Comparison of ENCODE assay signal across 12 cellular contexts in the genomic region with DNA sequence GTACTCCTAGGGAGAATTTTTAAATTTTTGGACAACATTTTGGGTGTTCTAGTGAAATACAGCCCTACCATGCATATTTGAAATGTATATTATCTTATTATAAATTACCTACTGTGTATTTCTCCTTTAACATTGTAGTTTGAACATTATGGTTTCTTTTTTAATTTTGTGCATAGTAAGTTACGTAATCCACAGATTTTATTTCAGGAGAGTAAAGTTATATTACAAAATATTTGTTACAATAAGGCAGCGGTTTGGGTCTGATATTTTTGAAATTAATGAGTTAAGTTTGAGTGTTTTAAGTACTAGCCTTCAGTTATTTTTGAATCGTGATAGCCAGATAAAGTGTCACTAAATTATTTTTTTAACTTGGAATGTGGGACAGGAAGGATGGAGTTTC. TPM values are rescaled to one million over a fixed set of nuclear protein-coding genes. Genes with fewer than 3 reads are reported as not detected.
DNase-seq lines count a peak whose midpoint lies in the region; ATAC-seq and TF ChIP-seq lines count a peak whose summit lies in the region.
"Had no signal": no experiment of that assay in that cellular context is flagged by ENCODE, and none has a peak within 500 bp of the region (broad histone marks: within the 10 kb centered on the region; RNA-seq: fewer than 3 reads in every experiment).

No MANE protein-coding gene starts in this region.

- H3K4me3 Mint-ChIP-seq in stimulated activated naive CD8-positive, alpha-beta T cell treated with anti-CD3 and anti-CD28 coated beads, Interleukin-15, Interleukin-2, amounts not matched to agents 100 ng/mL and 50 ng/mL, for 24 hours, result peak overlapping the region; percentile 2
- no peak overlapping the region for H3K4me3 Mint-ChIP-seq in stimulated activated naive CD8-positive, alpha-beta T cell treated with anti-CD3 and anti-CD28 coated beads, Interleukin-15, amount 100 ng/mL, for 72 hours

- TF ChIP-seq CTCF in heart right ventricle (IDR thresholded peaks at IDR 0.05), result no peak

- H3K4me1 ChIP-seq in adipocyte (ENCODE audit: control insufficient read depth, insufficient read depth, low read length) (peaks cover 17% of the 10 kb centered on the region), mesodermal cell (ENCODE audit: control insufficient read depth, insufficient read depth, low read length, poor library complexity, severe bottlenecking) (peaks cover 3% of the 10 kb centered on the region), heart right ventricle (peaks cover 0 to 18% (median 7%) of the 10 kb centered on the region in 9 donors)
- H3K4me1 ChIP-seq: adrenal gland had no signal

- H3K27ac ChIP-seq in mesodermal cell (ENCODE audit: low read depth, low read length, severe bottlenecking) (no peak overlapping the region), heart right ventricle (peak overlapping the region in 1 of 10 donors; percentile 89)
- H3K27ac ChIP-seq: neutrophil had no signal

- H3K36me3 ChIP-seq in adipocyte (ENCODE audit: control insufficient read depth, insufficient read depth, low read length, severe bottlenecking), result no peaks in the 10 kb centered on the region
- no peaks in the 10 kb centered on the region for H3K36me3 ChIP-seq in mesodermal cell (ENCODE audit: control insufficient read depth, insufficient read depth, low read length)
- H3K36me3 ChIP-seq in heart right ventricle, result no peaks in the 10 kb centered on the region
- H3K36me3 ChIP-seq: adrenal gland, neutrophil had no signal

- intact Hi-C loops in heart right ventricle (cut with DNase I), result loop anchor here in 8 of 10 donors (5.0 to 10.0 kb wide), 10 partner anchors 244 to 1371 kb away; a partner anchor contains a TSS

- peaks cover 10% of the 10 kb centered on the region for H3K4me1 Mint-ChIP-seq in stimulated activated naive CD8-positive, alpha-beta T cell treated with anti-CD3 and anti-CD28 coated beads, Interleukin-15, Interleukin-2, amounts not matched to agents 100 ng/mL and 50 ng/mL, for 24 hours (ENCODE audit: low read depth)
- H3K4me1 Mint-ChIP-seq in stimulated activated naive CD8-positive, alpha-beta T cell treated with anti-CD3 and anti-CD28 coated beads, Interleukin-15, amount 100 ng/mL, for 72 hours, result peaks cover 14% of the 10 kb centered on the region

- peaks cover 47% of the 10 kb centered on the region for H3K27me3 Mint-ChIP-seq in stimulated activated naive CD8-positive, alpha-beta T cell treated with anti-CD3 and anti-CD28 coated beads, Interleukin-15, Interleukin-2, amounts not matched to agents 100 ng/mL and 50 ng/mL, for 24 hours
- H3K27me3 Mint-ChIP-seq in stimulated activated naive CD8-positive, alpha-beta T cell treated with anti-CD3 and anti-CD28 coated beads, Interleukin-15, amount 100 ng/mL, for 72 hours, result peaks cover 49% of the 10 kb centered on the region

- no peak for DNase-seq in stimulated activated naive CD8-positive, alpha-beta T cell treated with anti-CD3 and anti-CD28 coated beads, Interleukin-15, amount 100 ng/mL, for 72 hours
- DNase-seq in adipocyte (ENCODE audit: low read depth) (peak; percentile 12), DMS79 treated with DMSO at 0.1 percent for 48 hours (lab: John Stamatoyannopoulos, UW) (no peak), heart right ventricle (no peak), ACHN (no peak)
- DNase-seq in activated naive CD4-positive, alpha-beta T cell treated with anti-CD3 and anti-CD28 coated beads, Interleukin-2, amount 50 U/mL, for 72 hours (ENCODE audit: low spot score in 2 of 2), result no peak
- DNase-seq: activated CD4-positive, alpha-beta T cell treated with anti-CD3 and anti-CD28 coated beads for 4 hours; hippocampal formation had no signal

- H3K9me3 ChIP-seq in adipocyte (ENCODE audit: control insufficient read depth, low read length), result peaks cover 5% of the 10 kb centered on the region
- H3K9me3 ChIP-seq in mesodermal cell (ENCODE audit: control insufficient read depth, low read length), result peaks cover 7% of the 10 kb centered on the region
- H3K9me3 ChIP-seq in heart right ventricle, result peaks cover 0 to 26% (median 11%) of the 10 kb centered on the region in 11 donors
- H3K9me3 ChIP-seq: adrenal gland, neutrophil had no signal

- H3K4me3 ChIP-seq in adipocyte (ENCODE audit: low read length) (no peak overlapping the region), mesodermal cell (ENCODE audit: extremely low read depth, insufficient read depth, low read length, poor library complexity, severe bottlenecking) (peak overlapping the region; percentile 62), heart right ventricle (peak overlapping the region in 3 of 10 donors; percentile 71 to 75 (median 72))

- in situ Hi-C loops in ACHN (cut with HindIII; ENCODE audit: low pct_ligation_motif_present, low pct_unique_long_range_greater_than_20kb, low sequenced_read_pairs), result no loop called here

- H3K36me3 Mint-ChIP-seq in stimulated activated naive CD8-positive, alpha-beta T cell treated with anti-CD3 and anti-CD28 coated beads, Interleukin-15, Interleukin-2, amounts not matched to agents 100 ng/mL and 50 ng/mL, for 24 hours (ENCODE audit: low read depth), result peaks cover 9% of the 10 kb centered on the region
- H3K36me3 Mint-ChIP-seq in activated naive CD4-positive, alpha-beta T cell treated with anti-CD3 and anti-CD28 coated beads, Interleukin-2, amount 50 U/mL, for 72 hours, result peaks cover 4 to 15% of the 10 kb centered on the region in 2 donors

- no peak for ATAC-seq in stimulated activated naive CD8-positive, alpha-beta T cell treated with anti-CD3 and anti-CD28 coated beads, Interleukin-15, amount 100 ng/mL, for 72 hours
- ATAC-seq in heart right ventricle, result no peak
- no peak for ATAC-seq in activated naive CD4-positive, alpha-beta T cell treated with anti-CD3 and anti-CD28 coated beads, Interleukin-2, amount 50 U/mL, for 72 hours

- no peak overlapping the region for H3K9ac ChIP-seq in adipocyte (ENCODE audit: low read length)

- H3K27ac Mint-ChIP-seq in stimulated activated naive CD8-positive, alpha-beta T cell treated with anti-CD3 and anti-CD28 coated beads, Interleukin-15, Interleukin-2, amounts not matched to agents 100 ng/mL and 50 ng/mL, for 24 hours, result no peak overlapping the region
- H3K27ac Mint-ChIP-seq in stimulated activated naive CD8-positive, alpha-beta T cell treated with anti-CD3 and anti-CD28 coated beads, Interleukin-15, amount 100 ng/mL, for 72 hours, result no peak overlapping the region
- no peak overlapping the region for H3K27ac Mint-ChIP-seq in activated naive CD4-positive, alpha-beta T cell treated with anti-CD3 and anti-CD28 coated beads, Interleukin-2, amount 50 U/mL, for 72 hours

- no peaks in the 10 kb centered on the region for H3K27me3 ChIP-seq in adipocyte (replicated peaks; ENCODE audit: control insufficient read depth, insufficient read depth, low read length)
- H3K27me3 ChIP-seq in heart right ventricle, result peaks cover 0 to 8% (median 0%) of the 10 kb centered on the region in 7 donors
- H3K27me3 ChIP-seq: adrenal gland had no signal

- WGBS in mesodermal cell (ENCODE audit: insufficient coverage in 2 of 2), 2 experiments, result 100% methylated on average over 1 of the region's 3 CpGs
- 55 to 62% methylated on average over 3 of the region's 3 CpGs for WGBS in heart right ventricle, 2 donors

- peaks cover 13% of the 10 kb centered on the region for H3K9me3 Mint-ChIP-seq in stimulated activated naive CD8-positive, alpha-beta T cell treated with anti-CD3 and anti-CD28 coated beads, Interleukin-15, Interleukin-2, amounts not matched to agents 100 ng/mL and 50 ng/mL, for 24 hours
- peaks cover 6 to 7% of the 10 kb centered on the region in 2 donors for H3K9me3 Mint-ChIP-seq in stimulated activated naive CD8-positive, alpha-beta T cell treated with anti-CD3 and anti-CD28 coated beads, Interleukin-15, amount 100 ng/mL, for 72 hours
- peaks cover 7 to 8% of the 10 kb centered on the region in 2 donors for H3K9me3 Mint-ChIP-seq in activated naive CD4-positive, alpha-beta T cell treated with anti-CD3 and anti-CD28 coated beads, Interleukin-2, amount 50 U/mL, for 72 hours

RNA-seq across cellular contexts. Expression of a gene that starts 7.3 kb away (rescaled TPM):
- 107 TPM for polyA plus RNA-seq in mesodermal cell (2013, experiment 1 of 2)
- polyA plus RNA-seq in mesodermal cell (2013, experiment 2 of 2), result 90.0 TPM
- total RNA-seq in heart right ventricle, result 10 to 100 TPM in 3 of 10 donors, 1 to 10 TPM in 7; 3.1 to 19.1 (median 7.7) TPM
- polyA plus RNA-seq in heart right ventricle, result 1 to 10 TPM; 2.6 to 3.8 TPM
- total RNA-seq in activated naive CD4-positive, alpha-beta T cell treated with anti-CD3 and anti-CD28 coated beads, Interleukin-2, amount 50 U/mL, for 72 hours, result 1 to 10 TPM in 1 of 2 donors, under 1 TPM in 1; 0.89 to 4.2 TPM
